ENCODE assay signal across 8 cellular contexts in the genomic region with DNA sequence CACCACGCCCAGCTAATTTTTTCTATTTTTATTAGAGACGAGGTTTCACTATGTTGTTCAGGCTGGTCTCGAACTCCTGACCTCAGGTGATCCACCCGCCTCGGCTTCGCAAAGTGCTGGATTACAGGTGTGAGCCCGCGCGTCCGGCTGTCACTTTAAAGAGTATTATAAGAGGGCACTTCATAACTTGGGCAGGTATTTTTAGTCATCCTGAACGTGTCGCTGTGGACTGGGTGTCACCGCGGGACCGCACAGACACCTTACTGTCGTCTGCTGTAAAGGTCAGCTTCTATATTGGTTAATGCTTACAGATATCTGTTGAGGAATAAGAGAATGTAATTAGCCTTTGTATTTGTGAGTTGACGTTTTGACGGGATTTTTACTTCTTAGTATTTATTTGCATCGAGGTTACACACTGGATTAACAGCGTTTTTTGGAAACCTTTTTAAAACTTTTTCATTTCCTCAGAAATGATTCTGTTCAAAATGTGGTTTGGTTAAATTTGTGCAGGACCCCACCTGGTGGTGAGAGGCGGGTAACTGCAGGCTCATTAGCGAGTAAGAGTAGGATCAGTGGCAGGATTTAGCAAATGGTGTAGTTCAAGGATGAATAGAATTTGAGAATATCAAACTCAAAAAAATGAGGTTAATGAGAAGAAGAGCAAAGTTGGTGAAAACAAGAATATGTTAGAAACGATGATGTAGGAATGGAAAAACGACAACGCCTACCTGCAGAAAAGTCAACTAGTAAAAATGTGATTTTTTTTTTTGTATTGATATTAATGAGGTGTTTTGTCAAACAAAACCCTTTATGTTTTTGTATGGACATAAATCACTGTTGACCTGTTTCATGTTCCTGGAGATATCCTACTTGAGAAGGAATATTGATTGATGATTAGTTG. TPM values are rescaled to one million over a fixed set of nuclear protein-coding genes. Genes with fewer than 3 reads are reported as not detected.
DNase-seq lines count a peak whose midpoint lies in the region; ATAC-seq, FAIRE-seq and TF ChIP-seq lines count a peak whose summit lies in the region.

No MANE protein-coding gene starts in this region.

- H3K36me3 ChIP-seq in kidney (ENCODE audit: control insufficient read depth in 1 of 2, insufficient read depth in 2 of 2, low read length in 2 of 2) = no peaks in the 10 kb centered on the region

- H3K9ac ChIP-seq in kidney (ENCODE audit: low read length in 2 of 2) = no peak overlapping the region

- H3K4me1 Mint-ChIP-seq in central memory CD8-positive, alpha-beta T cell = peaks cover 55% of the 10 kb centered on the region

- no peak for ATAC-seq in central memory CD8-positive, alpha-beta T cell (replicated peaks; ENCODE audit: extremely low read depth, poor library complexity, severe bottlenecking)
- no peak for ATAC-seq in GM18520 (IDR thresholded peaks at IDR 0.05; ENCODE audit: unreplicated experiment)

- H3K27ac ChIP-seq in kidney (ENCODE audit: low read depth in 2 of 2, low read length in 2 of 2) = no peak overlapping the region

- peaks cover 8 to 10% of the 10 kb centered on the region in 2 donors for H3K4me1 ChIP-seq in kidney (ENCODE audit: control insufficient read depth in 1 of 2, insufficient read depth in 1 of 2, low read depth in 1 of 2, low read length in 2 of 2)

- TF ChIP-seq CTCF in GM20000 (IDR thresholded peaks at IDR 0.05; ENCODE audit: extremely low read depth, missing control alignments) (peak; percentile 66), kidney (IDR thresholded peaks at IDR 0.05; ENCODE audit: borderline replicate concordance, extremely low read depth, insufficient read depth) (peak; percentile 79)

- intact Hi-C loops in kidney (cut with DNase I) = no loop called here

- H3K36me3 Mint-ChIP-seq in central memory CD8-positive, alpha-beta T cell (ENCODE audit: insufficient read depth) = peaks cover 51% of the 10 kb centered on the region

- H3K9me3 ChIP-seq in kidney (ENCODE audit: control insufficient read depth in 1 of 2, low read length in 2 of 2) = no peaks in the 10 kb centered on the region

- peak; percentile 79 for FAIRE-seq in kidney (lab: Jason Lieb, UNC)

- H3K4me3 Mint-ChIP-seq in central memory CD8-positive, alpha-beta T cell = peak overlapping the region; percentile 97

- H3K27me3 Mint-ChIP-seq in central memory CD8-positive, alpha-beta T cell = no peaks in the 10 kb centered on the region

- peak overlapping the region; percentile 99 for H3K27ac Mint-ChIP-seq in central memory CD8-positive, alpha-beta T cell (ENCODE audit: low read depth)

- H3K4me3 ChIP-seq in kidney (ENCODE audit: low read length in 2 of 2) = no peak overlapping the region

- H3K9me3 Mint-ChIP-seq in central memory CD8-positive, alpha-beta T cell = no peaks in the 10 kb centered on the region

- DNase-seq in C1 segment of cervical spinal cord (lab: John Stamatoyannopoulos, UW) (peak in 8 of 14 donors; percentile 3 to 42 (median 22)), GM20000 (ENCODE audit: low spot score) (peak; percentile 70), NCI-H1105 treated with DMSO at 0.1 percent for 48 hours (lab: John Stamatoyannopoulos, UW) (peak; percentile 38), kidney (no peak)
- peak; percentile 59 for DNase-seq in activated CD4-positive, CD25-positive, alpha-beta regulatory T cell treated with anti-CD3 and anti-CD28 coated beads, Interleukin-2, amount 50 U/mL, for 16 hours (ENCODE audit: low read depth, low spot score)
- peak; percentile 44 to 60 for DNase-seq in central memory CD8-positive, alpha-beta T cell (ENCODE audit: low spot score in 2 of 2)
- peak; percentile 62 to 64 for DNase-seq in stimulated activated CD4-positive, alpha-beta T cell treated with anti-CD3 and anti-CD28 coated beads, Interleukin-2, amount 100 ng/mL, for 48 hours

RNA-seq across cellular contexts. Expression of a gene that starts 3.2 kb away (rescaled TPM):
- total RNA-seq in kidney = 74.5 TPM
- polyA plus RNA-seq in kidney (ENCODE audit: insufficient read depth, low read depth, low replicate concordance) = 86.8 TPM
